ENCODE assay signal across 2 cellular contexts in genomic region chr15:75245741-75246140, GRCh38. TPM values are rescaled to one million over a fixed set of nuclear protein-coding genes. Genes with fewer than 3 reads are reported as not detected.
"Had no signal": no experiment of that assay in that cellular context is flagged by ENCODE, and none has a peak within 500 bp of the region (broad histone marks: within the 10 kb centered on the region; RNA-seq: fewer than 3 reads in every experiment).

No MANE protein-coding gene starts in this region.

RNA-seq across cellular contexts. Expression of gene GOLGA6C, which starts 12.4 kb away (rescaled TPM):
- total RNA-seq: G401, GM12878 had no signal
- polyA plus RNA-seq: GM12878 had no signal

RNA-seq across cellular contexts. Expression of gene GOLGA6D, which starts 36.9 kb away (rescaled TPM):
- total RNA-seq: G401, GM12878 had no signal
- polyA plus RNA-seq: GM12878 had no signal
